9 cellular contexts compared by ENCODE assay signal in the genomic region with DNA sequence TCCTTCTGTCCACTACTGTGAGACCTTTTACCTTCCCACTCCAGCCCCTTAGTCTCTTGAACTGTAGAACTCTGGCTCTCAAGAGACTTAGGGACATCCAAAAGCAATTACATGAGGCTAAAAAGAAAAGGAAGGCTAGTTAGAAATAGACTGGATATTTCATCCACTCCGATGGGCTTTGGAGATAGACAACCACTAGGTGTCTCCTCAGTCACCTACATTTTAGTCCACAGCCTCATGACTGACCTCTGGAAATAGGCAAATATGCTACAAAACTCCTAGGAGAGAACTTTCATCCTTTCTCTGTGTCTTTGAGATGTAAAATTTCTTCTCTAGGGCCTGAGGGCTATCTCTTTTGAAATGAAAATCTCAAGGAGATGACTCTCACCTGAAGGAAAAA. TPM values are rescaled to one million over a fixed set of nuclear protein-coding genes. Genes with fewer than 3 reads are reported as not detected.
DNase-seq lines count a peak whose midpoint lies in the region; ATAC-seq lines count a peak whose summit lies in the region.
"Had no signal": no experiment of that assay in that cellular context is flagged by ENCODE, and none has a peak within 500 bp of the region (broad histone marks: within the 10 kb centered on the region; RNA-seq: fewer than 3 reads in every experiment).

No MANE protein-coding gene starts in this region.

- no peaks in the 10 kb centered on the region for H3K36me3 ChIP-seq in HUES6 (ENCODE audit: control insufficient read depth, insufficient read depth, low read length)

- peak; percentile 25 for DNase-seq in ELF-1 (ENCODE audit: low read depth, low spot score)
- DNase-seq in amniotic epithelial cell (ENCODE audit: low read depth): peak; percentile 22
- peak; percentile 34 to 56 for DNase-seq in lung microvascular endothelial cell (ENCODE audit: low read depth in 2 of 2)
- no peak for DNase-seq in germinal center (ENCODE audit: low spot score)
- DNase-seq in NCI-H1417 treated with DMSO at 0.1 percent for 48 hours (lab: John Stamatoyannopoulos, UW): no peak
- DNase-seq: activated B cell treated with CpG ODN at 0.5 μM for 24 hours, GOT3 had no signal

- H3K27me3 ChIP-seq in HUES6 (ENCODE audit: control insufficient read depth, insufficient read depth, low read length): no peaks in the 10 kb centered on the region

- no peak overlapping the region for H3K4me3 ChIP-seq in HUES6 (ENCODE audit: low read depth, low read length)

- ATAC-seq in GM18858 (IDR thresholded peaks at IDR 0.05; ENCODE audit: unreplicated experiment): no peak

- peaks cover 11% of the 10 kb centered on the region for H3K4me1 ChIP-seq in HUES6 (ENCODE audit: control insufficient read depth, insufficient read depth, low read length)

- peak overlapping the region; percentile 64; the same call in 1 of the 2 replicates for H3K27ac ChIP-seq in HUES6 (ENCODE audit: low read depth, low read length)

- H3K9me3 ChIP-seq in HUES6 (ENCODE audit: control insufficient read depth, insufficient read depth, low read depth, low read length): no peaks in the 10 kb centered on the region

- H3K9ac ChIP-seq in HUES6 (ENCODE audit: low read length): peak overlapping the region; percentile 54

RNA-seq across cellular contexts. Expression of gene LAMP2, which starts 45.1 kb away (rescaled TPM):
- 81.5 and 117 TPM in 2 replicates for total RNA-seq in lung microvascular endothelial cell

RNA-seq across cellular contexts. Expression of gene CUL4B, which starts 46.5 kb away (rescaled TPM):
- 30.8 and 32.9 TPM in 2 replicates for total RNA-seq in lung microvascular endothelial cell

Comparison
In these comparisons a context has a peak if more than half of its experiments do, and no peak if none do; other contexts are left out.
1. DNase-seq: peak in ELF-1 (single experiment), amniotic epithelial cell (single experiment) and lung microvascular endothelial cell (2 of 2); none in germinal center (single experiment) and NCI-H1417 treated with DMSO at 0.1 percent for 48 hours (single experiment).